8 cellular contexts compared by ENCODE assay signal in the genomic region with DNA sequence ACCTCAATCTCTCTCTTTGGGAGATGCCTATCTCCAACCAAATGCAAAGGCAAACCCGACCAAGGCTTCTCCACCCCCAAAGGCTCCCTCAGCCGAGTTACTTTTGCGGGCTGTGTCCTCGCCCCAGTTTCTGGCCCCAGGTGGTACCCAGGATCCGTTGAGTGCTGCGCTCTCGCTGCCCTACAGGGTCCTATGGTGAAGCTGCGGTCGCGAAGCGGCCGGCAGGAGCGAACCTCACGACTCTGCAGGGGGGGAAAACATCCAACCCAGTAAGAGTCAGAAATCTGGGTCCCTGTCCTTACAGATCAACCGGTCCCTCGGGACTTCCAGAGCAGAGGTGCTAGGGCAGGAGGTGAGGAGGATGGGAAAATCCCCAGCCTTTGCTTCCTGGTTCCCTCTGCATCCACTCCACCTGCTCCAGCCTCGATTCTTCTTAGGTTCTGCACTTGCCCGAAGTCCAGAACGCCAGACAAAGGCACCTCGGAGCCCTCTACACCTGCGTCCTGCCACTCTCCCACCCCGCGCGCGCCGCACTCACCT. TPM values are rescaled to one million over a fixed set of nuclear protein-coding genes. Genes with fewer than 3 reads are reported as not detected.
A peak's percentile ranks its signal among the peaks of the same experiment; 100 is the strongest.
DNase-seq lines count a peak whose midpoint lies in the region; TF ChIP-seq lines count a peak whose summit lies in the region.

No MANE protein-coding gene starts in this region.

- H3K27me3 Mint-ChIP-seq in T-helper 1 cell treated with Interleukin-12 subunit alpha and Interleukin-12 subunit beta and Interleukin-4 antibody, amounts not matched to agents 30 μg/mL and 1 μg/mL, for 36 hours (ENCODE audit: low read depth): peaks cover 66% of the 10 kb centered on the region
- H3K27me3 Mint-ChIP-seq in chondrocyte (ENCODE audit: low read depth): peaks cover 50% of the 10 kb centered on the region

- H3K4me3 ChIP-seq in mucosa of stomach (ENCODE audit: low read length): peak overlapping the region; percentile 90

- no peak for TF ChIP-seq CTCF in chondrocyte (IDR thresholded peaks at IDR 0.05)

- DNase-seq in T-helper 1 cell (no peak), HuH-7 (ENCODE audit: low spot score) (peak; percentile 36), chondrocyte (ENCODE audit: low spot score) (no peak), D341Med (ENCODE audit: low spot score) (no peak), retina (no peak)
- no peak for DNase-seq in activated CD4-positive, CD25-positive, alpha-beta regulatory T cell (lab: John Stamatoyannopoulos, UW)

- H3K4me3 Mint-ChIP-seq in T-helper 1 cell treated with Interleukin-12 subunit alpha and Interleukin-12 subunit beta and Interleukin-4 antibody, amounts not matched to agents 30 μg/mL and 1 μg/mL, for 36 hours: peak overlapping the region; percentile 14
- H3K4me3 Mint-ChIP-seq in chondrocyte (ENCODE audit: unreplicated experiment): peak overlapping the region; percentile 63

- peaks cover 9% of the 10 kb centered on the region for H3K27me3 ChIP-seq in mucosa of stomach (ENCODE audit: control insufficient read depth, insufficient read depth, low read length)

- H3K36me3 ChIP-seq in mucosa of stomach (ENCODE audit: control insufficient read depth, insufficient read depth, low read length): no peaks in the 10 kb centered on the region

- peaks cover 22% of the 10 kb centered on the region for H3K4me1 ChIP-seq in mucosa of stomach (ENCODE audit: control insufficient read depth, insufficient read depth, low read length)

- peaks cover 9% of the 10 kb centered on the region for H3K4me1 Mint-ChIP-seq in T-helper 1 cell treated with Interleukin-12 subunit alpha and Interleukin-12 subunit beta and Interleukin-4 antibody, amounts not matched to agents 30 μg/mL and 1 μg/mL, for 36 hours (ENCODE audit: low read depth)
- H3K4me1 Mint-ChIP-seq in chondrocyte (ENCODE audit: low read depth): peaks cover 15% of the 10 kb centered on the region

- no peaks in the 10 kb centered on the region for H3K9me3 ChIP-seq in mucosa of stomach (ENCODE audit: control insufficient read depth, low read length)

- H3K27ac Mint-ChIP-seq in T-helper 1 cell treated with Interleukin-12 subunit alpha and Interleukin-12 subunit beta and Interleukin-4 antibody, amounts not matched to agents 30 μg/mL and 1 μg/mL, for 36 hours: no peak overlapping the region
- H3K27ac Mint-ChIP-seq in chondrocyte (ENCODE audit: unreplicated experiment): no peak overlapping the region

- no peaks in the 10 kb centered on the region for H3K36me3 Mint-ChIP-seq in T-helper 1 cell treated with Interleukin-12 subunit alpha and Interleukin-12 subunit beta and Interleukin-4 antibody, amounts not matched to agents 30 μg/mL and 1 μg/mL, for 36 hours (ENCODE audit: low read depth)
- no peaks in the 10 kb centered on the region for H3K36me3 Mint-ChIP-seq in chondrocyte (ENCODE audit: low read depth)

- no peaks in the 10 kb centered on the region for H3K9me3 Mint-ChIP-seq in T-helper 1 cell treated with Interleukin-12 subunit alpha and Interleukin-12 subunit beta and Interleukin-4 antibody, amounts not matched to agents 30 μg/mL and 1 μg/mL, for 36 hours
- H3K9me3 Mint-ChIP-seq in chondrocyte (ENCODE audit: low read depth): no peaks in the 10 kb centered on the region

- peak overlapping the region; percentile 71 for H3K9ac ChIP-seq in mucosa of stomach (ENCODE audit: low read length)

RNA-seq across cellular contexts. Expression of a gene that starts 0.5 kb away (rescaled TPM):
- not detected in 3 replicates for total RNA-seq in chondrocyte
